Comparison of ENCODE assay signal across 1 cellular context in genomic region chr2:12697617-12698016, GRCh38.
TF ChIP-seq lines count a peak whose summit lies in the region.

No MANE protein-coding gene starts in this region.

TF ChIP-seq in K562, 482 proteins besides CTCF, POLR2A, EP300 and RAD21 (continued from another document):
- no peak for TF ChIP-seq STAT6 (CRISPR knock-in tag; IDR thresholded peaks at IDR 0.05)
- TF ChIP-seq SMARCE1 (IDR thresholded peaks at IDR 0.05): no peak
- no peak for TF ChIP-seq ELF4 (CRISPR knock-in tag; IDR thresholded peaks at IDR 0.05)
- no peak for TF ChIP-seq TOE1 (IDR thresholded peaks at IDR 0.05; ENCODE audit: borderline replicate concordance)
- TF ChIP-seq TOE1 (CRISPR knock-in tag; IDR thresholded peaks at IDR 0.05; ENCODE audit: borderline replicate concordance, low read depth): no peak
- no peak for TF ChIP-seq HDAC6 (IDR thresholded peaks at IDR 0.05; ENCODE audit: low read depth, low read length)
- TF ChIP-seq ZFP1 (CRISPR knock-in tag; IDR thresholded peaks at IDR 0.05): no peak
- TF ChIP-seq ZNF764 (CRISPR knock-in tag; IDR thresholded peaks at IDR 0.05; ENCODE audit: low read depth): no peak
